In genomic region chr2:119837350-119837749, GRCh38 we compare ENCODE assay signal across 1 cellular context.
TF ChIP-seq lines count a peak whose summit lies in the region.

No MANE protein-coding gene starts in this region.

TF ChIP-seq in HepG2, 621 proteins besides CTCF, POLR2A, EP300 and RAD21 (continued from another document and continues in another):
- TF ChIP-seq ZNF512B (CRISPR knock-in tag; IDR thresholded peaks at IDR 0.05; ENCODE audit: borderline replicate concordance) (no peak), JUND (CRISPR knock-in tag; IDR thresholded peaks at IDR 0.05) (no peak), ZNF574 (CRISPR knock-in tag; IDR thresholded peaks at IDR 0.05) (no peak), ZNF710 (CRISPR knock-in tag; IDR thresholded peaks at IDR 0.05; ENCODE audit: borderline replicate concordance) (no peak), ZSCAN25 (CRISPR knock-in tag; IDR thresholded peaks at IDR 0.05) (no peak), ZUFSP (CRISPR knock-in tag; IDR thresholded peaks at IDR 0.05; ENCODE audit: borderline replicate concordance) (no peak), RFX3 (CRISPR knock-in tag; IDR thresholded peaks at IDR 0.05) (no peak), AKNA (CRISPR knock-in tag; IDR thresholded peaks at IDR 0.05; ENCODE audit: borderline replicate concordance) (no peak), ZNF326 (CRISPR knock-in tag; IDR thresholded peaks at IDR 0.05; ENCODE audit: borderline replicate concordance) (no peak), MATR3 (CRISPR knock-in tag; IDR thresholded peaks at IDR 0.05) (no peak), PHF21A (CRISPR knock-in tag; IDR thresholded peaks at IDR 0.05) (no peak), ZNF18 (CRISPR knock-in tag; IDR thresholded peaks at IDR 0.05; ENCODE audit: insufficient replicate concordance) (no peak), NKX3-1 (CRISPR knock-in tag; IDR thresholded peaks at IDR 0.05) (no peak), NR2F2 (IDR thresholded peaks at IDR 0.05; ENCODE audit: borderline replicate concordance, low read depth) (no peak), CREB1 (IDR thresholded peaks at IDR 0.05) (no peak), CREB1 (CRISPR knock-in tag; IDR thresholded peaks at IDR 0.05) (no peak), ZMAT5 (CRISPR knock-in tag; IDR thresholded peaks at IDR 0.05; ENCODE audit: borderline replicate concordance, low read depth) (no peak), ZNF576 (CRISPR knock-in tag; IDR thresholded peaks at IDR 0.05) (no peak), ZNF138 (CRISPR knock-in tag; IDR thresholded peaks at IDR 0.05; ENCODE audit: low read depth) (no peak), ZNF205 (CRISPR knock-in tag; IDR thresholded peaks at IDR 0.05) (no peak), ZNF441 (CRISPR knock-in tag; IDR thresholded peaks at IDR 0.05; ENCODE audit: borderline replicate concordance) (no peak), ATAD3A (CRISPR knock-in tag; IDR thresholded peaks at IDR 0.05) (no peak), SKIL (CRISPR knock-in tag; IDR thresholded peaks at IDR 0.05; ENCODE audit: borderline replicate concordance) (no peak), ZNF572 (CRISPR knock-in tag; IDR thresholded peaks at IDR 0.05) (no peak), DPF2 (CRISPR knock-in tag; IDR thresholded peaks at IDR 0.05; ENCODE audit: borderline replicate concordance, low read depth) (0 out of 2 replicates have a peak, but pooled peaks have one; percentile 18), RBFOX2 (IDR thresholded peaks at IDR 0.05; ENCODE audit: low read depth, low read length) (no peak), ZMAT3 (CRISPR knock-in tag; conservative IDR thresholded peaks at IDR 0.05) (no peak), HMG20B (CRISPR knock-in tag; conservative IDR thresholded peaks at IDR 0.05) (no peak), ZNF383 (CRISPR knock-in tag; IDR thresholded peaks at IDR 0.05; ENCODE audit: borderline replicate concordance) (no peak), CC2D1A (CRISPR knock-in tag; IDR thresholded peaks at IDR 0.05) (no peak), ZNF230 (CRISPR knock-in tag; IDR thresholded peaks at IDR 0.05) (no peak), ZSCAN20 (CRISPR knock-in tag; IDR thresholded peaks at IDR 0.05; ENCODE audit: borderline replicate concordance) (no peak), SMAD3 (CRISPR knock-in tag; IDR thresholded peaks at IDR 0.05) (no peak), PRDM10 (CRISPR knock-in tag; IDR thresholded peaks at IDR 0.05; ENCODE audit: low read depth) (no peak), SIN3B (IDR thresholded peaks at IDR 0.05; ENCODE audit: low read length) (no peak), ZNF343 (CRISPR knock-in tag; IDR thresholded peaks at IDR 0.05) (no peak), ZNF282 (IDR thresholded peaks at IDR 0.05; ENCODE audit: partially characterized antibody) (no peak), SP2 (CRISPR knock-in tag; IDR thresholded peaks at IDR 0.05) (no peak), RNF2 (conservative IDR thresholded peaks at IDR 0.05; ENCODE audit: low read depth) (no peak)
